17 cellular contexts compared by ENCODE assay signal in the genomic region with DNA sequence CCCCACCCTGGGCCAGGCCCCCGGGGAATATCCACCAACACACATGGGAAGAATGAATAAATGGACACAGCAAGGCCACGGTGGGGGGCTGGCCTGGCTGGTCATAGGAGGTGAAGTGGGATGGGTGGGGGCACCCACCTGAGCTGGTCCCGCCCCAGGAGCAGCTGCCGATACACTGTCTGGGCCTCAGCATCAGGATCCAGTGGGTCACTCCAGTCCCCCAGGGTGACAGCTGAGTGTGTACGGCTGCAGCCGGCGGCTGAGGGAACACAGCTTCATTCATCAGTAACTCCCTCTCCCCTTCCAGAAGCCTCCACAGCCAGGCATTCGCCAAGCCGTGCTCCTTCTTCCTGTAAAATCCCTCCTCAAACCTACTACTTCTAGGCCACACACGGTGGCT. TPM values are rescaled to one million over a fixed set of nuclear protein-coding genes. Genes with fewer than 3 reads are reported as not detected.
DNase-seq lines count a peak whose midpoint lies in the region; ATAC-seq, FAIRE-seq and TF ChIP-seq lines count a peak whose summit lies in the region.
"Had no signal": no experiment of that assay in that cellular context is flagged by ENCODE, and none has a peak within 500 bp of the region (broad histone marks: within the 10 kb centered on the region; RNA-seq: fewer than 3 reads in every experiment).

No MANE protein-coding gene starts in this region.

- H3K4me1 ChIP-seq in CD4-positive, CD25-positive, alpha-beta regulatory T cell (ENCODE audit: control insufficient read depth, insufficient read depth, low read length, poor library complexity, severe bottlenecking) = peaks cover 7% of the 10 kb centered on the region
- H3K4me1 ChIP-seq in NT2/D1 (ENCODE audit: insufficient read depth, insufficient read length) (peaks cover 17% of the 10 kb centered on the region), parathyroid adenoma (peaks cover 16% of the 10 kb centered on the region)

- H3K27me3 ChIP-seq in CD4-positive, CD25-positive, alpha-beta regulatory T cell (ENCODE audit: control insufficient read depth, insufficient read depth, low read length) = no peaks in the 10 kb centered on the region
- H3K27me3 ChIP-seq in NT2/D1 (ENCODE audit: insufficient read depth, insufficient read length) (no peaks in the 10 kb centered on the region), parathyroid adenoma (ENCODE audit: control insufficient read depth, insufficient read depth, low read length) (no peaks in the 10 kb centered on the region)
- H3K27me3 ChIP-seq: BE2C had no signal

- H3K4me1 Mint-ChIP-seq in CD4-positive, CD25-positive, alpha-beta regulatory T cell = peaks cover 0 to 36% (median 5%) of the 10 kb centered on the region in 4 donors
- H3K4me1 Mint-ChIP-seq in naive thymus-derived CD8-positive, alpha-beta T cell = peaks cover 3 to 29% (median 20%) of the 10 kb centered on the region in 4 donors

- H3K9ac ChIP-seq in NT2/D1 (ENCODE audit: insufficient read length, low read depth) (peak overlapping the region; percentile 2), parathyroid adenoma (no peak overlapping the region)
- H3K9ac ChIP-seq: GM23248 had no signal

- TF ChIP-seq CTCF in parathyroid adenoma (IDR thresholded peaks at IDR 0.05) (no peak), D721Med (IDR thresholded peaks at IDR 0.05; ENCODE audit: insufficient read depth, missing control alignments) (no peak), lower leg skin (IDR thresholded peaks at IDR 0.05) (no peak)

- no peak for DNase-seq in CD4-positive, CD25-positive, alpha-beta regulatory T cell
- DNase-seq in NT2/D1 (ENCODE audit: low read depth, low spot score) (no peak), epidermal melanocyte (ENCODE audit: insufficient read length, low spot score) (peak; percentile 1), D721Med (ENCODE audit: insufficient read length, low spot score) (no peak), lower leg skin (ENCODE audit: low spot score in 2 of 2) (no peak)
- DNase-seq in naive thymus-derived CD8-positive, alpha-beta T cell = no peak
- DNase-seq: BE2C, DMS 273 treated with DMSO at 0.1 percent for 48 hours, GM23248, H7, IMR-90 had no signal

- no peak overlapping the region for H2AFZ ChIP-seq in parathyroid adenoma
- H2AFZ ChIP-seq: GM23248 had no signal

- intact Hi-C loops in lower leg skin (cut with DNase I; ENCODE audit: low total_unique reads) = no loop called here

- no peaks in the 10 kb centered on the region for H3K9me3 ChIP-seq in CD4-positive, CD25-positive, alpha-beta regulatory T cell (ENCODE audit: control insufficient read depth in 2 of 2, low read length in 2 of 2)
- H3K9me3 ChIP-seq in NT2/D1 (ENCODE audit: insufficient read depth, low read length) = no peaks in the 10 kb centered on the region
- no peaks in the 10 kb centered on the region for H3K9me3 ChIP-seq in parathyroid adenoma (ENCODE audit: control insufficient read depth, low read length)
- H3K9me3 ChIP-seq: BE2C had no signal

- H3K79me2 ChIP-seq in parathyroid adenoma = peaks cover 3% of the 10 kb centered on the region

- H3K27ac Mint-ChIP-seq in CD4-positive, CD25-positive, alpha-beta regulatory T cell = peak overlapping the region in 2 of 3 donors; percentile 7 to 26
- H3K27ac Mint-ChIP-seq in naive thymus-derived CD8-positive, alpha-beta T cell = no peak overlapping the region

- no peak for FAIRE-seq in D721Med (lab: Jason Lieb, UNC)
- FAIRE-seq: A204.1 had no signal

- no peak overlapping the region for H3K4me3 Mint-ChIP-seq in CD4-positive, CD25-positive, alpha-beta regulatory T cell
- no peak overlapping the region for H3K4me3 Mint-ChIP-seq in naive thymus-derived CD8-positive, alpha-beta T cell

- no peak for ATAC-seq in CD4-positive, CD25-positive, alpha-beta regulatory T cell (ENCODE audit: low read depth in 2 of 2)
- no peak for ATAC-seq in HG03378 (IDR thresholded peaks at IDR 0.05; ENCODE audit: unreplicated experiment)
- ATAC-seq in naive thymus-derived CD8-positive, alpha-beta T cell = no peak

- WGBS in lower leg skin, 2 donors = 82% methylated on average over 10 of the region's 10 CpGs

- no peaks in the 10 kb centered on the region for H3K36me3 ChIP-seq in CD4-positive, CD25-positive, alpha-beta regulatory T cell (ENCODE audit: control insufficient read depth, insufficient read depth, low read length)
- no peaks in the 10 kb centered on the region for H3K36me3 ChIP-seq in NT2/D1 (ENCODE audit: insufficient read depth, insufficient read length, low read length)
- H3K36me3 ChIP-seq in parathyroid adenoma (ENCODE audit: control insufficient read depth, insufficient read depth, low read length) = no peaks in the 10 kb centered on the region
- H3K36me3 ChIP-seq: BE2C had no signal

- H3K9me3 Mint-ChIP-seq in CD4-positive, CD25-positive, alpha-beta regulatory T cell = peaks cover 0 to 1% (median 0%) of the 10 kb centered on the region in 7 donors
- H3K9me3 Mint-ChIP-seq in naive thymus-derived CD8-positive, alpha-beta T cell = no peaks in the 10 kb centered on the region

- no peak overlapping the region for H3K4me2 ChIP-seq in parathyroid adenoma (ENCODE audit: low read length)

- TF ChIP-seq POLR2A in lower leg skin (IDR thresholded peaks at IDR 0.05) = no peak

- no peak overlapping the region for H3K27ac ChIP-seq in CD4-positive, CD25-positive, alpha-beta regulatory T cell (ENCODE audit: insufficient read depth, low read length, poor library complexity, severe bottlenecking)
- peak overlapping the region; percentile 17 for H3K27ac ChIP-seq in parathyroid adenoma
- H3K27ac ChIP-seq: GM23248 had no signal

- POLR2A ChIA-PET in naive thymus-derived CD8-positive, alpha-beta T cell (lab: Charles Lee) = no interaction called here

- H3K36me3 Mint-ChIP-seq in CD4-positive, CD25-positive, alpha-beta regulatory T cell = no peaks in the 10 kb centered on the region
- H3K36me3 Mint-ChIP-seq in naive thymus-derived CD8-positive, alpha-beta T cell = no peaks in the 10 kb centered on the region
- H3K36me3 Mint-ChIP-seq: CD14-positive monocyte had no signal

- H3K4me3 ChIP-seq in CD4-positive, CD25-positive, alpha-beta regulatory T cell (ENCODE audit: low read depth, low read length) = no peak overlapping the region
- H3K4me3 ChIP-seq in NT2/D1 (ENCODE audit: insufficient read length, low read depth) = no peak overlapping the region
- H3K4me3 ChIP-seq in parathyroid adenoma (ENCODE audit: low read depth, low read length) = no peak overlapping the region
- no peak overlapping the region for H3K4me3 ChIP-seq in lower leg skin (ENCODE audit: low read depth, poor library complexity, severe bottlenecking)
- H3K4me3 ChIP-seq: GM23248 had no signal

- H3K27me3 Mint-ChIP-seq in CD4-positive, CD25-positive, alpha-beta regulatory T cell = no peaks in the 10 kb centered on the region
- no peaks in the 10 kb centered on the region for H3K27me3 Mint-ChIP-seq in naive thymus-derived CD8-positive, alpha-beta T cell

RNA-seq across cellular contexts. Expression of a gene that starts 33.8 kb away (rescaled TPM):
- total RNA-seq in CD4-positive, CD25-positive, alpha-beta regulatory T cell = not detected
- under 1 TPM in 3 of 4 donors, not detected in 1; 0.42 to 0.79 (median 0.73) TPM for polyA plus RNA-seq in CD4-positive, CD25-positive, alpha-beta regulatory T cell
- 10 to 100 TPM; 39.3 to 59.3 (median 50.9) TPM for total RNA-seq in lower leg skin
- total RNA-seq in naive thymus-derived CD8-positive, alpha-beta T cell = under 1 TPM; 0.44 to 0.47 TPM
- under 1 TPM; 0.13 to 0.76 (median 0.23) TPM for polyA plus RNA-seq in naive thymus-derived CD8-positive, alpha-beta T cell
- total RNA-seq: GM23248, IMR-90 had no signal
- polyA plus RNA-seq: CD14-positive monocyte, GM23248, IMR-90 had no signal

RNA-seq across cellular contexts. Expression of a gene that starts 45.2 kb away (rescaled TPM):
- 7.8 TPM for total RNA-seq in CD4-positive, CD25-positive, alpha-beta regulatory T cell
- 1 to 10 TPM in 1 of 4 donors, under 1 TPM in 3; 0.64 to 1.1 (median 0.84) TPM for polyA plus RNA-seq in CD4-positive, CD25-positive, alpha-beta regulatory T cell
- 1 to 10 TPM; 1.5 to 5.0 (median 3.4) TPM for total RNA-seq in lower leg skin
- total RNA-seq in naive thymus-derived CD8-positive, alpha-beta T cell = 1 to 10 TPM; 2.8 to 4.1 TPM
- 1 to 10 TPM in 1 of 3 donors, under 1 TPM in 2; 0.09 to 1.5 (median 0.48) TPM for polyA plus RNA-seq in naive thymus-derived CD8-positive, alpha-beta T cell
- total RNA-seq: GM23248, HT-29, IMR-90 had no signal
- polyA plus RNA-seq: GM23248, IMR-90 had no signal

RNA-seq across cellular contexts. Expression of a gene that starts 47.8 kb away (rescaled TPM):
- 0.42 TPM for total RNA-seq in CD4-positive, CD25-positive, alpha-beta regulatory T cell
- not detected for polyA plus RNA-seq in CD4-positive, CD25-positive, alpha-beta regulatory T cell
- 1 to 10 TPM in 2 of 4 donors, under 1 TPM in 1, not detected in 1; 0.38 to 4.3 (median 1.9) TPM for total RNA-seq in lower leg skin
- under 1 TPM in 1 of 2 experiments, not detected in 1; 0.39 TPM for total RNA-seq in naive thymus-derived CD8-positive, alpha-beta T cell
- not detected for polyA plus RNA-seq in naive thymus-derived CD8-positive, alpha-beta T cell
- total RNA-seq: G401, GM23248, H7, IMR-90 had no signal
- polyA plus RNA-seq: GM23248, IMR-90 had no signal

Comparison
In these comparisons a context has a peak if more than half of its experiments do, and no peak if none do; other contexts are left out.
1. H3K27ac Mint-ChIP-seq: peak in CD4-positive, CD25-positive, alpha-beta regulatory T cell (2 of 3); none in naive thymus-derived CD8-positive, alpha-beta T cell (0 of 10).
2. RNA of a gene that starts 33.8 kb away (total RNA-seq): 39.3 to 59.3 TPM in lower leg skin; 0.44 to 0.47 TPM in naive thymus-derived CD8-positive, alpha-beta T cell and not detected in CD4-positive, CD25-positive, alpha-beta regulatory T cell (single experiment); every median in the first group is over 10 times any median in the second.